ENCODE assay signal across 10 cellular contexts in genomic region chr2:234363011-234363487, GRCh38.
A peak's percentile ranks its signal among the peaks of the same experiment; 100 is the strongest.
DNase-seq lines count a peak whose midpoint lies in the region; ATAC-seq, FAIRE-seq and TF ChIP-seq lines count a peak whose summit lies in the region.
"Had no signal": no experiment of that assay in that cellular context is flagged by ENCODE, and none has a peak within 500 bp of the region (broad histone marks: within the 10 kb centered on the region; RNA-seq: fewer than 3 reads in every experiment).

No MANE protein-coding gene starts in this region.

- H3K14ac ChIP-seq in mesenchymal stem cell (ENCODE audit: low read length in 2 of 2), result no peak overlapping the region

- ATAC-seq in HG02973 (IDR thresholded peaks at IDR 0.05; ENCODE audit: unreplicated experiment), result no peak
- ATAC-seq in naive thymus-derived CD4-positive, alpha-beta T cell, result no peak

- H3K36me3 ChIP-seq in astrocyte (ENCODE audit: insufficient read depth, low read length) (no peaks in the 10 kb centered on the region), mesenchymal stem cell (ENCODE audit: control insufficient read depth in 1 of 2, insufficient read depth in 2 of 2, low read depth in 1 of 2, low read length in 2 of 2) (no peaks in the 10 kb centered on the region)
- H3K36me3 ChIP-seq in naive thymus-derived CD4-positive, alpha-beta T cell (ENCODE audit: control insufficient read depth in 2 of 3, insufficient read depth in 3 of 3, low read length in 3 of 3), result no peaks in the 10 kb centered on the region
- H3K36me3 ChIP-seq: left ventricle myocardium inferior had no signal

- H2AFZ ChIP-seq in astrocyte (ENCODE audit: low read depth, low read length), result no peak overlapping the region
- no peak overlapping the region for H2AFZ ChIP-seq in mesenchymal stem cell (ENCODE audit: low read depth, low read length)

- H3K4ac ChIP-seq in mesenchymal stem cell (ENCODE audit: low read depth in 1 of 2, low read length in 2 of 2), result no peak overlapping the region

- H2BK5ac ChIP-seq in mesenchymal stem cell (ENCODE audit: low read depth, low read length, poor library complexity, severe bottlenecking), result no peak overlapping the region

- H2AK5ac ChIP-seq in mesenchymal stem cell (ENCODE audit: low read length, severe bottlenecking), result no peak overlapping the region

- H3K4me1 ChIP-seq in astrocyte (ENCODE audit: insufficient read depth, low read length) (peaks cover 8% of the 10 kb centered on the region), mesenchymal stem cell (ENCODE audit: control insufficient read depth, insufficient read depth, low read depth, low read length) (peaks cover 9% of the 10 kb centered on the region)
- peaks cover 10 to 19% of the 10 kb centered on the region in 2 donors for H3K4me1 ChIP-seq in naive thymus-derived CD4-positive, alpha-beta T cell (ENCODE audit: control insufficient read depth in 2 of 2, insufficient read depth in 2 of 2, low read length in 2 of 2)
- H3K4me1 ChIP-seq: left ventricle myocardium inferior had no signal

- FAIRE-seq in astrocyte (lab: Jason Lieb, UNC), result peak; percentile 26

- H4K91ac ChIP-seq in mesenchymal stem cell (ENCODE audit: low read length), result no peak overlapping the region

- no peaks in the 10 kb centered on the region for H3K79me2 ChIP-seq in astrocyte (ENCODE audit: insufficient read depth, low read length)

- POLR2A ChIA-PET in naive thymus-derived CD4-positive, alpha-beta T cell (lab: Charles Lee), result interaction anchor here (0.7 to 1.1 kb wide), 5 partner anchors 11 to 125 kb away, joined by 3 to 4 read pairs (median 4); no protein-coding TSS in a partner anchor

- no peak for TF ChIP-seq CTCF in astrocyte (IDR thresholded peaks at IDR 0.05; ENCODE audit: insufficient read depth, low read depth, low read length)

- H3K27ac ChIP-seq in astrocyte (ENCODE audit: low read depth, low read length) (no peak overlapping the region), mesenchymal stem cell (ENCODE audit: low read length, poor library complexity, severe bottlenecking) (peak overlapping the region; percentile 65)
- no peak overlapping the region for H3K27ac ChIP-seq in naive thymus-derived CD4-positive, alpha-beta T cell (ENCODE audit: low read depth, low read length)
- H3K27ac ChIP-seq: left ventricle myocardium inferior had no signal

- H2BK15ac ChIP-seq in mesenchymal stem cell (ENCODE audit: low read depth, poor library complexity, severe bottlenecking), result no peak overlapping the region

- H3K4me3 ChIP-seq in astrocyte (ENCODE audit: insufficient read depth, low read depth, low read length) (no peak overlapping the region), mesenchymal stem cell (ENCODE audit: insufficient read depth in 1 of 2, low read depth in 1 of 2, low read length in 2 of 2) (no peak overlapping the region)
- no peak overlapping the region for H3K4me3 ChIP-seq in naive thymus-derived CD4-positive, alpha-beta T cell (ENCODE audit: low read length)
- H3K4me3 ChIP-seq: left ventricle myocardium inferior had no signal

- intact Hi-C loops in naive thymus-derived CD4-positive, alpha-beta T cell (cut with micrococcal nuclease), result no loop called here

- H3K36me3 Mint-ChIP-seq in astrocyte (ENCODE audit: low read depth, unreplicated experiment), result peaks cover 2% of the 10 kb centered on the region
- H3K36me3 Mint-ChIP-seq in naive thymus-derived CD4-positive, alpha-beta T cell, result peaks cover 0 to 30% (median 4%) of the 10 kb centered on the region in 5 donors

- H3K9me3 Mint-ChIP-seq in astrocyte (ENCODE audit: unreplicated experiment), result peaks cover 8% of the 10 kb centered on the region
- H3K9me3 Mint-ChIP-seq in naive thymus-derived CD4-positive, alpha-beta T cell, result peaks cover 0 to 15% (median 9%) of the 10 kb centered on the region in 11 donors

- H3K23ac ChIP-seq in mesenchymal stem cell (ENCODE audit: low read length in 2 of 2), result no peak overlapping the region

- H3K4me2 ChIP-seq in astrocyte (ENCODE audit: low read length), result peak overlapping the region; percentile 55
- no peak overlapping the region for H3K4me2 ChIP-seq in mesenchymal stem cell (ENCODE audit: low read length, poor library complexity, severe bottlenecking)

- no peaks in the 10 kb centered on the region for H3K27me3 Mint-ChIP-seq in astrocyte (ENCODE audit: low read depth, unreplicated experiment)
- H3K27me3 Mint-ChIP-seq in naive thymus-derived CD4-positive, alpha-beta T cell, result no peaks in the 10 kb centered on the region

- H2BK120ac ChIP-seq in mesenchymal stem cell (ENCODE audit: low read depth, low read length), result no peak overlapping the region

- DNase-seq in COLO829 (ENCODE audit: low spot score) (peak; percentile 48), astrocyte (ENCODE audit: low read depth) (peak; percentile 69), mesenchymal stem cell (peak; percentile 46), HPDE6-E6E7 (ENCODE audit: extremely low spot score) (no peak), KG1 (lab: John Stamatoyannopoulos, UW) (no peak)
- no peak for DNase-seq in naive thymus-derived CD4-positive, alpha-beta T cell
- DNase-seq: amygdala, left ventricle myocardium inferior had no signal

- H3K79me1 ChIP-seq in mesenchymal stem cell (replicated peaks; ENCODE audit: low read length, poor library complexity, severe bottlenecking), result no peaks in the 10 kb centered on the region

- H3K9me3 ChIP-seq in astrocyte (ENCODE audit: insufficient read depth, low read depth, low read length) (no peaks in the 10 kb centered on the region), mesenchymal stem cell (ENCODE audit: control insufficient read depth, low read length) (no peaks in the 10 kb centered on the region)
- H3K9me3 ChIP-seq in naive thymus-derived CD4-positive, alpha-beta T cell (ENCODE audit: control insufficient read depth in 2 of 3, low read length in 3 of 3), result no peaks in the 10 kb centered on the region

- no peak overlapping the region for H3K27ac Mint-ChIP-seq in astrocyte (ENCODE audit: unreplicated experiment)
- H3K27ac Mint-ChIP-seq in naive thymus-derived CD4-positive, alpha-beta T cell, result peak overlapping the region in 2 of 9 donors; percentile 29 to 72

- TF ChIP-seq EP300 in Ishikawa (IDR thresholded peaks at IDR 0.05; ENCODE audit: borderline replicate concordance), result peak; percentile 99

- WGBS in mesenchymal stem cell, result under 1% methylated on average over 4 of the region's 4 CpGs

- no peaks in the 10 kb centered on the region for H4K20me1 ChIP-seq in astrocyte (ENCODE audit: insufficient read depth, low read length)

- H4K8ac ChIP-seq in mesenchymal stem cell (ENCODE audit: low read length), result no peak overlapping the region

- H3K9ac ChIP-seq in astrocyte (ENCODE audit: low read length) (no peak overlapping the region), mesenchymal stem cell (ENCODE audit: low read length) (no peak overlapping the region)

- CTCF ChIA-PET in naive thymus-derived CD4-positive, alpha-beta T cell (lab: Charles Lee), result interaction anchor here (0.6 to 1.2 kb wide), 2 partner anchors 9 to 84 kb away, joined by 3 to 5 read pairs; no protein-coding TSS in a partner anchor

- no peak overlapping the region for H3K4me3 Mint-ChIP-seq in astrocyte (ENCODE audit: unreplicated experiment)
- H3K4me3 Mint-ChIP-seq in naive thymus-derived CD4-positive, alpha-beta T cell, result no peak overlapping the region

- peak overlapping the region in 1 of 2 experiments; percentile 56 for H3K18ac ChIP-seq in mesenchymal stem cell (ENCODE audit: low read depth in 1 of 2, low read length in 2 of 2)

- H3K27me3 ChIP-seq in astrocyte (ENCODE audit: insufficient read depth, low read length) (no peaks in the 10 kb centered on the region), mesenchymal stem cell (ENCODE audit: control insufficient read depth in 1 of 2, insufficient read depth in 1 of 2, low read length in 2 of 2) (no peaks in the 10 kb centered on the region)
- no peaks in the 10 kb centered on the region for H3K27me3 ChIP-seq in naive thymus-derived CD4-positive, alpha-beta T cell (ENCODE audit: control insufficient read depth in 2 of 2, insufficient read depth in 2 of 2, low read length in 2 of 2)

- peaks cover 23% of the 10 kb centered on the region for H3K4me1 Mint-ChIP-seq in astrocyte (ENCODE audit: low read depth, unreplicated experiment)
- H3K4me1 Mint-ChIP-seq in naive thymus-derived CD4-positive, alpha-beta T cell, result peaks cover 10 to 55% (median 53%) of the 10 kb centered on the region in 7 donors

- TF ChIP-seq RAD21 in Ishikawa (IDR thresholded peaks at IDR 0.05; ENCODE audit: low read depth), result 0 out of 2 replicates have a peak, but pooled peaks have one; percentile 24

- H2BK12ac ChIP-seq in mesenchymal stem cell (ENCODE audit: low read length in 2 of 2), result peak overlapping the region in 1 of 2 experiments; percentile 54

TF ChIP-seq in Ishikawa, 13 proteins besides CTCF, POLR2A, EP300 and RAD21 (continues in another document):
- no peak for TF ChIP-seq ZBTB7A (IDR thresholded peaks at IDR 0.05; ENCODE audit: low read depth)
- TF ChIP-seq CREB1 (IDR thresholded peaks at IDR 0.05; ENCODE audit: low read depth), result 0 out of 2 replicates have a peak, but pooled peaks have one; percentile 22
- no peak for TF ChIP-seq EGR1 (IDR thresholded peaks at IDR 0.05)
- TF ChIP-seq TCF12 (IDR thresholded peaks at IDR 0.05; ENCODE audit: low read depth), result peak; percentile 100
- peak; percentile 97 for TF ChIP-seq NFIC (IDR thresholded peaks at IDR 0.05)
- TF ChIP-seq TAF1 (IDR thresholded peaks at IDR 0.05; ENCODE audit: low read depth), result no peak
- TF ChIP-seq CEBPB (IDR thresholded peaks at IDR 0.05), result peak; percentile 85

Comparison
In these comparisons a context has a peak if more than half of its experiments do, and no peak if none do; other contexts are left out.
1. DNase-seq: peak in COLO829 (single experiment), astrocyte (single experiment) and mesenchymal stem cell (single experiment); none in HPDE6-E6E7 (single experiment), naive thymus-derived CD4-positive, alpha-beta T cell (0 of 9) and KG1 (single experiment).